ENCODE assay signal across 1 cellular context in the genomic region with DNA sequence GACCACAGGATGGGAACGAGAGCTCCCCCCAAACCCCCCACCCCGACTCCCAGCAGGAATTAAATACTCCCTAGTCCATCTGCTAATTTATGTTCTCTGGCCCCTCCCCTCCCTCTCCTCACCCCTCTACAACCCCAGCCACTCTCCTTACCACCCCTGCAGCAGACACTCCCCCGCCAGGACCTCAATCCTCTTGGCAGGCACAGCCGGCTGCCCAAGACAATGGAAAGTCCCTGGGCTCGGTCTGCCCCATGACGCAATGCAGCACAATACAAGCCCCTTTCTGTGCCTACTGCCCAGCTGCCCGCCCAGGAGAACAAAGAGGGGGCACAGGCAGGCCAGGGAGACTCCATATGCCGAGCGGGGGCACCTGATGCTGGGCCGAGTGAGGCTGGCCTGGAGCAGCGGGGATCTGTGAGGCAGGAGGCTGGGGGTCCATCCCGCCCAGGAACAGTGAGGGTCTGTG.
TF ChIP-seq lines count a peak whose summit lies in the region.

No MANE protein-coding gene starts in this region.

TF ChIP-seq in HepG2, 621 proteins besides CTCF, POLR2A, EP300 and RAD21 (continued from another document and continues in another):
- TF ChIP-seq ZHX2 (IDR thresholded peaks at IDR 0.05; ENCODE audit: low read depth), result no peak
- TF ChIP-seq ZHX2 (CRISPR knock-in tag; IDR thresholded peaks at IDR 0.05; ENCODE audit: borderline replicate concordance), result no peak
- TF ChIP-seq KDM4B (CRISPR knock-in tag; IDR thresholded peaks at IDR 0.05), result no peak
- TF ChIP-seq KAT8 (CRISPR knock-in tag; IDR thresholded peaks at IDR 0.05), result no peak
- no peak for TF ChIP-seq RFX3 (CRISPR knock-in tag; IDR thresholded peaks at IDR 0.05)
- TF ChIP-seq ZNF841 (CRISPR knock-in tag; IDR thresholded peaks at IDR 0.05; ENCODE audit: borderline replicate concordance), result no peak
- TF ChIP-seq RFXANK (CRISPR knock-in tag; IDR thresholded peaks at IDR 0.05), result no peak
- TF ChIP-seq POLR2AphosphoS5 (IDR thresholded peaks at IDR 0.05; ENCODE audit: low read depth, low read length), result no peak
- no peak for TF ChIP-seq SP5 (CRISPR knock-in tag; IDR thresholded peaks at IDR 0.05; ENCODE audit: borderline replicate concordance, low read depth)
- TF ChIP-seq NCOA2 (CRISPR knock-in tag; IDR thresholded peaks at IDR 0.05), result no peak
- TF ChIP-seq ZNF10 (CRISPR knock-in tag; IDR thresholded peaks at IDR 0.05; ENCODE audit: borderline replicate concordance, low read depth), result no peak
- TF ChIP-seq, protein P1, sequence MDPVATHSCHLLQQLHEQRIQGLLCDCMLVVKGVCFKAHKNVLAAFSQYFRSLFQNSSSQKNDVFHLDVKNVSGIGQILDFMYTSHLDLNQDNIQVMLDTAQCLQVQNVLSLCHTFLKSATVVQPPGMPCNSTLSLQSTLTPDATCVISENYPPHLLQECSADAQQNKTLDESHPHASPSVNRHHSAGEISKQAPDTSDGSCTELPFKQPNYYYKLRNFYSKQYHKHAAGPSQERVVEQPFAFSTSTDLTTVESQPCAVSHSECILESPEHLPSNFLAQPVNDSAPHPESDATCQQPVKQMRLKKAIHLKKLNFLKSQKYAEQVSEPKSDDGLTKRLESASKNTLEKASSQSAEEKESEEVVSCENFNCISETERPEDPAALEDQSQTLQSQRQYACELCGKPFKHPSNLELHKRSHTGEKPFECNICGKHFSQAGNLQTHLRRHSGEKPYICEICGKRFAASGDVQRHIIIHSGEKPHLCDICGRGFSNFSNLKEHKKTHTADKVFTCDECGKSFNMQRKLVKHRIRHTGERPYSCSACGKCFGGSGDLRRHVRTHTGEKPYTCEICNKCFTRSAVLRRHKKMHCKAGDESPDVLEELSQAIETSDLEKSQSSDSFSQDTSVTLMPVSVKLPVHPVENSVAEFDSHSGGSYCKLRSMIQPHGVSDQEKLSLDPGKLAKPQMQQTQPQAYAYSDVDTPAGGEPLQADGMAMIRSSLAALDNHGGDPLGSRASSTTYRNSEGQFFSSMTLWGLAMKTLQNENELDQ (CRISPR knock-in tag; IDR thresholded peaks at IDR 0.05; ENCODE audit: borderline replicate concordance), result no peak
- no peak for TF ChIP-seq SPEN (CRISPR knock-in tag; IDR thresholded peaks at IDR 0.05; ENCODE audit: low read depth)
- no peak for TF ChIP-seq FOXK2 (IDR thresholded peaks at IDR 0.05)
- TF ChIP-seq ZSCAN25 (CRISPR knock-in tag; IDR thresholded peaks at IDR 0.05), result peak; percentile 29; the same call in 1 of the 2 replicates
- TF ChIP-seq NFYB (CRISPR knock-in tag; IDR thresholded peaks at IDR 0.05), result no peak
- no peak for TF ChIP-seq PBX3 (CRISPR knock-in tag; IDR thresholded peaks at IDR 0.05; ENCODE audit: borderline replicate concordance)
- TF ChIP-seq ZNF563 (CRISPR knock-in tag; IDR thresholded peaks at IDR 0.05), result no peak
- TF ChIP-seq, protein P2, sequence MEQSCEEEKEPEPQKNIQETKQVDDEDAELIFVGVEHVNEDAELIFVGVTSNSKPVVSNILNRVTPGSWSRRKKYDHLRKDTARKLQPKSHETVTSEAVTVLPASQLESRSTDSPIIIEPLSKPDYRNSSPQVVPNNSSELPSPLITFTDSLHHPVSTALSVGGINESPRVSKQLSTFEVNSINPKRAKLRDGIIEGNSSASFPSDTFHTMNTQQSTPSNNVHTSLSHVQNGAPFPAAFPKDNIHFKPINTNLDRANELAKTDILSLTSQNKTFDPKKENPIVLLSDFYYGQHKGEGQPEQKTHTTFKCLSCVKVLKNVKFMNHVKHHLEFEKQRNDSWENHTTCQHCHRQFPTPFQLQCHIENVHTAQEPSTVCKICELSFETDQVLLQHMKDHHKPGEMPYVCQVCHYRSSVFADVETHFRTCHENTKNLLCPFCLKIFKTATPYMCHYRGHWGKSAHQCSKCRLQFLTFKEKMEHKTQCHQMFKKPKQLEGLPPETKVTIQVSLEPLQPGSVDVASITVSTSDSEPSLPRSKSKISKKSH (CRISPR knock-in tag; IDR thresholded peaks at IDR 0.05; ENCODE audit: borderline replicate concordance), result no peak
- no peak for TF ChIP-seq HNF4A (CRISPR knock-in tag; IDR thresholded peaks at IDR 0.05)
- no peak for TF ChIP-seq HOXA9 (CRISPR knock-in tag; IDR thresholded peaks at IDR 0.05; ENCODE audit: borderline replicate concordance)
- no peak for TF ChIP-seq PRDM15 (CRISPR knock-in tag; IDR thresholded peaks at IDR 0.05)
- TF ChIP-seq YEATS4 (CRISPR knock-in tag; IDR thresholded peaks at IDR 0.05; ENCODE audit: borderline replicate concordance), result no peak
- no peak for TF ChIP-seq ARID2 (CRISPR knock-in tag; IDR thresholded peaks at IDR 0.05; ENCODE audit: borderline replicate concordance)
- TF ChIP-seq MTF1 (CRISPR knock-in tag; IDR thresholded peaks at IDR 0.05), result no peak
- no peak for TF ChIP-seq ZNF564 (CRISPR knock-in tag; IDR thresholded peaks at IDR 0.05)
- TF ChIP-seq SOX5 (CRISPR knock-in tag; IDR thresholded peaks at IDR 0.05; ENCODE audit: borderline replicate concordance), result peak; percentile 17; the same call in 1 of the 2 replicates
- no peak for TF ChIP-seq ZNF224 (CRISPR knock-in tag; IDR thresholded peaks at IDR 0.05)
- TF ChIP-seq KMT2B (CRISPR knock-in tag; IDR thresholded peaks at IDR 0.05), result no peak
- no peak for TF ChIP-seq GABPB1 (CRISPR knock-in tag; IDR thresholded peaks at IDR 0.05)
- TF ChIP-seq HCFC1 (IDR thresholded peaks at IDR 0.05; ENCODE audit: low read depth, low read length), result no peak
- TF ChIP-seq RFX5 (IDR thresholded peaks at IDR 0.05; ENCODE audit: low read depth, low read length), result no peak
- TF ChIP-seq ZNF672 (CRISPR knock-in tag; IDR thresholded peaks at IDR 0.05), result no peak
- peak; percentile 43; the same call in 1 of the 2 replicates for TF ChIP-seq ATF7 (IDR thresholded peaks at IDR 0.05)
- TF ChIP-seq ATF7 (CRISPR knock-in tag; IDR thresholded peaks at IDR 0.05), result no peak
- TF ChIP-seq ZFP90 (CRISPR knock-in tag; IDR thresholded peaks at IDR 0.05; ENCODE audit: borderline replicate concordance), result no peak
- no peak for TF ChIP-seq ZNF710 (CRISPR knock-in tag; IDR thresholded peaks at IDR 0.05; ENCODE audit: borderline replicate concordance)
- TF ChIP-seq NFATC3 (CRISPR knock-in tag; IDR thresholded peaks at IDR 0.05), result no peak
- TF ChIP-seq, protein P3, sequence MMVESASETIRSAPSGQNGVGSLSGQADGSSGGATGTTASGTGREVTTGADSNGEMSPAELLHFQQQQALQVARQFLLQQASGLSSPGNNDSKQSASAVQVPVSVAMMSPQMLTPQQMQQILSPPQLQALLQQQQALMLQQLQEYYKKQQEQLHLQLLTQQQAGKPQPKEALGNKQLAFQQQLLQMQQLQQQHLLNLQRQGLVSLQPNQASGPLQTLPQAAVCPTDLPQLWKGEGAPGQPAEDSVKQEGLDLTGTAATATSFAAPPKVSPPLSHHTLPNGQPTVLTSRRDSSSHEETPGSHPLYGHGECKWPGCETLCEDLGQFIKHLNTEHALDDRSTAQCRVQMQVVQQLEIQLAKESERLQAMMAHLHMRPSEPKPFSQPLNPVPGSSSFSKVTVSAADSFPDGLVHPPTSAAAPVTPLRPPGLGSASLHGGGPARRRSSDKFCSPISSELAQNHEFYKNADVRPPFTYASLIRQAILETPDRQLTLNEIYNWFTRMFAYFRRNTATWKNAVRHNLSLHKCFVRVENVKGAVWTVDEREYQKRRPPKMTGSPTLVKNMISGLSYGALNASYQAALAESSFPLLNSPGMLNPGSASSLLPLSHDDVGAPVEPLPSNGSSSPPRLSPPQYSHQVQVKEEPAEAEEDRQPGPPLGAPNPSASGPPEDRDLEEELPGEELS (CRISPR knock-in tag; IDR thresholded peaks at IDR 0.05), result no peak
- peak; percentile 20 for TF ChIP-seq HNRNPLL (IDR thresholded peaks at IDR 0.05; ENCODE audit: low read depth, low read length, poor library complexity, severe bottlenecking)
- TF ChIP-seq ONECUT2 (CRISPR knock-in tag; IDR thresholded peaks at IDR 0.05), result no peak
- TF ChIP-seq FOXA3 (CRISPR knock-in tag; IDR thresholded peaks at IDR 0.05), result no peak
- no peak for TF ChIP-seq YEATS2 (CRISPR knock-in tag; IDR thresholded peaks at IDR 0.05; ENCODE audit: borderline replicate concordance)
- no peak for TF ChIP-seq SOX6 (IDR thresholded peaks at IDR 0.05)
- peak; percentile 52; the same call in 1 of the 2 replicates for TF ChIP-seq SOX6 (CRISPR knock-in tag; IDR thresholded peaks at IDR 0.05)
- no peak for TF ChIP-seq NCOA1 (CRISPR knock-in tag; IDR thresholded peaks at IDR 0.05)
- peak; percentile 66 for TF ChIP-seq CEBPG (CRISPR knock-in tag; IDR thresholded peaks at IDR 0.05)
